ENCODE assay signal across 22 cellular contexts in genomic region chr20:18191336-18191735, GRCh38.
"Had no signal": no experiment of that assay in that cellular context is flagged by ENCODE, and none has a peak within 500 bp of the region (broad histone marks: within the 10 kb centered on the region; RNA-seq: fewer than 3 reads in every experiment).

No MANE protein-coding gene starts in this region.

- H3K27me3 ChIP-seq: pancreas, sigmoid colon, spleen, suprapubic skin, tibial artery, upper lobe of right lung had no signal

- H3K27ac ChIP-seq: left ventricle myocardium inferior, pancreas, prostate gland, sigmoid colon, spleen, suprapubic skin, thoracic aorta, tibial artery, upper lobe of right lung had no signal

- H3K9me3 ChIP-seq: left ventricle myocardium inferior, pancreas, prostate gland, sigmoid colon, spleen, suprapubic skin, thoracic aorta, tibial artery, upper lobe of right lung had no signal

- ATAC-seq: naive thymus-derived CD8-positive, alpha-beta T cell; pancreas; right cardiac atrium; stimulated activated effector memory CD8-positive, alpha-beta T cell treated with anti-CD3 and anti-CD28 coated beads, Interleukin-12 subunit alpha, Interleukin-12 subunit beta, amount 100 ng/mL, for 72 hours had no signal

- DNase-seq: hypothalamus; immature natural killer cell; kidney; left ventricle myocardium inferior; midbrain; naive thymus-derived CD8-positive, alpha-beta T cell; nucleus accumbens; pancreas; retina; right cardiac atrium; sigmoid colon; small intestine; spleen; stimulated activated CD4-positive, alpha-beta T cell treated with anti-CD3 and anti-CD28 coated beads, Interleukin-4, amount 100 ng/mL, for 24 hours; stimulated activated naive CD4-positive, alpha-beta T cell; tibial artery; upper lobe of right lung had no signal

- H3K4me1 ChIP-seq: left ventricle myocardium inferior, pancreas, sigmoid colon, spleen, tibial artery, upper lobe of right lung had no signal

- H3K4me3 ChIP-seq: left ventricle myocardium inferior, lung, pancreas, prostate gland, sigmoid colon, spleen, suprapubic skin, thoracic aorta, tibial artery, upper lobe of right lung had no signal
